Comparison of ENCODE assay signal across 30 cellular contexts in the genomic region with DNA sequence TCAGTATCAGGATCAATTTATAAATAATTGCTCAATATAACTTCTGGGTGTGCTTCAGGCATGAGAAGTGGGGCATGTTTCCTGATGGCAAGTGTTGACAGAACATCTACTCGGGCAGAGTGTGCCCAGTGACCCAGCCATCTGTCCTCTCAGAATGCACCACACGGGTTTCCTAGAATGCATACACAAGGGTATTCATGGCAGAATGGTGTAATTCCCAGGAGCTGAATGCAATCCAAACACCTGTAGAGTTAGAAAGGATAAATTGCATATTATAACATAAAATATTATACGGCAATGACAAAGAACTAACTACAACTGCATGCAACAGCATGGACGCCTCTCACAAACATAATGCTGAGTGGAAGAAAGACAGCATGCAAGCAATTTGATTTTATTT.
"Had no signal": no experiment of that assay in that cellular context is flagged by ENCODE, and none has a peak within 500 bp of the region (broad histone marks: within the 10 kb centered on the region; RNA-seq: fewer than 3 reads in every experiment).

No MANE protein-coding gene starts in this region.

- H3K4me2 ChIP-seq: SK-N-SH had no signal

- H3K4me3 ChIP-seq: ascending aorta, body of pancreas, coronary artery, Peyer's patch, SJCRH30 had no signal

- H3K9me3 ChIP-seq: ascending aorta, body of pancreas, Peyer's patch, SJCRH30, SK-N-SH had no signal

- H3K4me1 ChIP-seq: ascending aorta, body of pancreas, Peyer's patch, SJCRH30 had no signal

- H3K27me3 ChIP-seq: ascending aorta, body of pancreas, Peyer's patch had no signal

- DNase-seq: activated B cell treated with CpG ODN at 0.5 μM for 24 hours; activated CD4-positive, alpha-beta T cell treated with anti-CD3 and anti-CD28 coated beads for 1 hour; activated CD4-positive, alpha-beta T cell treated with anti-CD3 and anti-CD28 coated beads, Interleukin-2, amount 10 ng/mL, durations not matched to agents 24 days and 14 days; activated CD4-positive, alpha-beta T cell treated with anti-CD3 and anti-CD28 coated beads, Interleukin-2, amount 50 U/mL, for 48 hours; activated CD8-positive, alpha-beta memory T cell treated with anti-CD3 and anti-CD28 coated beads for 24 hours; activated effector memory CD4-positive, alpha-beta T cell treated with anti-CD3 and anti-CD28 coated beads, Interleukin-2, amount 50 U/mL, for 16 hours; activated naive CD4-positive, alpha-beta T cell treated with Interleukin-2 at 50 U/mL for 16 hours; activated naive CD8-positive, alpha-beta T cell treated with anti-CD3 and anti-CD28 coated beads, Interleukin-2, amount 50 U/mL, for 24 hours; activated T-cell treated with anti-CD3 and anti-CD28 coated beads, Interleukin-2, amount 50 U/mL, for 4 hours; amniotic stem cell; body of pancreas; central memory CD4-positive, alpha-beta T cell; Kasumi-1; NCI-H1048; NCI-H1417 treated with DMSO at 0.1 percent for 48 hours; NCI-H187; NCI-H2081; NCI-H226; NCI-H524 treated with DMSO at 0.1 percent for 48 hours; NCI-H774; NK-92 treated with Interleukin-12 subunit alpha and Interleukin-12 subunit beta, amount 100 ng/mL, for 24 hours; Peyer's patch; Right ventricle myocardium superior; SJCRH30; SK-N-SH; T-helper 1 cell had no signal

- H3K36me3 ChIP-seq: ascending aorta, Peyer's patch, SJCRH30 had no signal

- ATAC-seq: activated naive CD4-positive, alpha-beta T cell treated with anti-CD3 and anti-CD28 coated beads, Interleukin-2, amount 50 U/mL, for 72 hours; activated naive CD8-positive, alpha-beta T cell treated with anti-CD3 and anti-CD28 coated beads, Interleukin-2, amount 50 U/mL, for 24 hours; activated T-cell treated with anti-CD3 and anti-CD28 coated beads, Interleukin-2, amount 50 U/mL, for 4 hours; body of pancreas had no signal

- H3K27ac ChIP-seq: ascending aorta, body of pancreas, coronary artery, Peyer's patch, RWPE1, SJCRH30 had no signal
